1 cellular context compared by ENCODE assay signal in the genomic region with DNA sequence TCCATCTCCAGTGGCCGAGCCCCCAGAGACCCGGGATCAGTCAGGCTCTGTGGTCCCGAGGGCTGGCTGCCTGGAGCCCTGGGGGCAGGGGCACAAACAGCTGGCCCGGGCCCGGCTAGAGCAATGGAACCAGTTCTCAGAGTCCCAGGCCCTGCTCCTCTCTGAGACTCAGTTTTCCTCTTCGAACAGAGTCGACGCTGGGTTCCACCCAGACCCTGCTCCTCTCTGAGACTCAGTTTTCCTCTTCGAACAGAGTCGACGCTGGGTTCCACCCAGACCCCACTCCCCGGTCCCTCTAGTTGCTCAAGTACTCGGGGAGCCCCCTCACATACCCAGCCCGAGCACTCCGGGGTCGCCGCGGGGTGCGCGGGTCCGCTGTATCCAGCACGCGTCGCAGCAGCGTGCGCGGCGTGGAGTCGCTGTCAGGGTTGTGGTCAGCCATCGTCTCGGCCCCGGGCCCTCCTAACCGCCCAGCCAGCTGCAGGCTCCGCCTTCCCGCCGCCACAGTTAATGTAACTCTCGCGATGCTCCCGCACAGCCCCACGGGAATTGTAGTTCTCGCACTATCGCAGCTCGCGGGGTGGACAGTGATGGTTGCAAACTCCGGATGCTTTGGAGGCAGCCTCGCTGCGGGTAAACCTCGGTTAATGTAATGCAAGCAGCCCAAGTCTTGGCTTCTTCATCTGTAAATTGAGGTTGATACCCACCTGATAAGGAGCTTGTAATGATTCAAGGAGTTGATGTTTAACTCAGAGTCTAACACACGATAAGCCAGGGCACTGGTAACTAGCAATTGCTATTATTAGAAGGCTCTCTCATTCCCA.
A peak's percentile ranks its signal among the peaks of the same experiment; 100 is the strongest.
TF ChIP-seq lines count a peak whose summit lies in the region.

No MANE protein-coding gene starts in this region.

TF ChIP-seq in HepG2, 621 proteins besides CTCF, POLR2A, EP300 and RAD21 (continued from another document and continues in another):
- TF ChIP-seq, protein P1, sequence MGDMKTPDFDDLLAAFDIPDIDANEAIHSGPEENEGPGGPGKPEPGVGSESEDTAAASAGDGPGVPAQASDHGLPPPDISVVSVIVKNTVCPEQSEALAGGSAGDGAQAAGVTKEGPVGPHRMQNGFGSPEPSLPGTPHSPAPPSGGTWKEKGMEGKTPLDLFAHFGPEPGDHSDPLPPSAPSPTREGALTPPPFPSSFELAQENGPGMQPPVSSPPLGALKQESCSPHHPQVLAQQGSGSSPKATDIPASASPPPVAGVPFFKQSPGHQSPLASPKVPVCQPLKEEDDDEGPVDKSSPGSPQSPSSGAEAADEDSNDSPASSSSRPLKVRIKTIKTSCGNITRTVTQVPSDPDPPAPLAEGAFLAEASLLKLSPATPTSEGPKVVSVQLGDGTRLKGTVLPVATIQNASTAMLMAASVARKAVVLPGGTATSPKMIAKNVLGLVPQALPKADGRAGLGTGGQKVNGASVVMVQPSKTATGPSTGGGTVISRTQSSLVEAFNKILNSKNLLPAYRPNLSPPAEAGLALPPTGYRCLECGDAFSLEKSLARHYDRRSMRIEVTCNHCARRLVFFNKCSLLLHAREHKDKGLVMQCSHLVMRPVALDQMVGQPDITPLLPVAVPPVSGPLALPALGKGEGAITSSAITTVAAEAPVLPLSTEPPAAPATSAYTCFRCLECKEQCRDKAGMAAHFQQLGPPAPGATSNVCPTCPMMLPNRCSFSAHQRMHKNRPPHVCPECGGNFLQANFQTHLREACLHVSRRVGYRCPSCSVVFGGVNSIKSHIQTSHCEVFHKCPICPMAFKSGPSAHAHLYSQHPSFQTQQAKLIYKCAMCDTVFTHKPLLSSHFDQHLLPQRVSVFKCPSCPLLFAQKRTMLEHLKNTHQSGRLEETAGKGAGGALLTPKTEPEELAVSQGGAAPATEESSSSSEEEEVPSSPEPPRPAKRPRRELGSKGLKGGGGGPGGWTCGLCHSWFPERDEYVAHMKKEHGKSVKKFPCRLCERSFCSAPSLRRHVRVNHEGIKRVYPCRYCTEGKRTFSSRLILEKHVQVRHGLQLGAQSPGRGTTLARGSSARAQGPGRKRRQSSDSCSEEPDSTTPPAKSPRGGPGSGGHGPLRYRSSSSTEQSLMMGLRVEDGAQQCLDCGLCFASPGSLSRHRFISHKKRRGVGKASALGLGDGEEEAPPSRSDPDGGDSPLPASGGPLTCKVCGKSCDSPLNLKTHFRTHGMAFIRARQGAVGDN (CRISPR knock-in tag; IDR thresholded peaks at IDR 0.05): peak; percentile 98
- TF ChIP-seq YEATS4 (CRISPR knock-in tag; IDR thresholded peaks at IDR 0.05; ENCODE audit: borderline replicate concordance): peak; percentile 78; the same call in 1 of the 2 replicates
- TF ChIP-seq SMAD1 (CRISPR knock-in tag; IDR thresholded peaks at IDR 0.05; ENCODE audit: borderline replicate concordance, low read depth): no peak
- TF ChIP-seq POLR2AphosphoS5 (IDR thresholded peaks at IDR 0.05; ENCODE audit: low read depth, low read length): peak; percentile 96
- no peak for TF ChIP-seq HOXA9 (CRISPR knock-in tag; IDR thresholded peaks at IDR 0.05; ENCODE audit: borderline replicate concordance)
- peak; percentile 39; the same call in 1 of the 2 replicates for TF ChIP-seq ZNF543 (CRISPR knock-in tag; IDR thresholded peaks at IDR 0.05)
- TF ChIP-seq KDM1A (CRISPR knock-in tag; IDR thresholded peaks at IDR 0.05): no peak; the same call in 1 of the 2 replicates
- TF ChIP-seq PCBP1 (IDR thresholded peaks at IDR 0.05; ENCODE audit: borderline replicate concordance, low read depth, low read length): no peak
- TF ChIP-seq, protein P2, sequence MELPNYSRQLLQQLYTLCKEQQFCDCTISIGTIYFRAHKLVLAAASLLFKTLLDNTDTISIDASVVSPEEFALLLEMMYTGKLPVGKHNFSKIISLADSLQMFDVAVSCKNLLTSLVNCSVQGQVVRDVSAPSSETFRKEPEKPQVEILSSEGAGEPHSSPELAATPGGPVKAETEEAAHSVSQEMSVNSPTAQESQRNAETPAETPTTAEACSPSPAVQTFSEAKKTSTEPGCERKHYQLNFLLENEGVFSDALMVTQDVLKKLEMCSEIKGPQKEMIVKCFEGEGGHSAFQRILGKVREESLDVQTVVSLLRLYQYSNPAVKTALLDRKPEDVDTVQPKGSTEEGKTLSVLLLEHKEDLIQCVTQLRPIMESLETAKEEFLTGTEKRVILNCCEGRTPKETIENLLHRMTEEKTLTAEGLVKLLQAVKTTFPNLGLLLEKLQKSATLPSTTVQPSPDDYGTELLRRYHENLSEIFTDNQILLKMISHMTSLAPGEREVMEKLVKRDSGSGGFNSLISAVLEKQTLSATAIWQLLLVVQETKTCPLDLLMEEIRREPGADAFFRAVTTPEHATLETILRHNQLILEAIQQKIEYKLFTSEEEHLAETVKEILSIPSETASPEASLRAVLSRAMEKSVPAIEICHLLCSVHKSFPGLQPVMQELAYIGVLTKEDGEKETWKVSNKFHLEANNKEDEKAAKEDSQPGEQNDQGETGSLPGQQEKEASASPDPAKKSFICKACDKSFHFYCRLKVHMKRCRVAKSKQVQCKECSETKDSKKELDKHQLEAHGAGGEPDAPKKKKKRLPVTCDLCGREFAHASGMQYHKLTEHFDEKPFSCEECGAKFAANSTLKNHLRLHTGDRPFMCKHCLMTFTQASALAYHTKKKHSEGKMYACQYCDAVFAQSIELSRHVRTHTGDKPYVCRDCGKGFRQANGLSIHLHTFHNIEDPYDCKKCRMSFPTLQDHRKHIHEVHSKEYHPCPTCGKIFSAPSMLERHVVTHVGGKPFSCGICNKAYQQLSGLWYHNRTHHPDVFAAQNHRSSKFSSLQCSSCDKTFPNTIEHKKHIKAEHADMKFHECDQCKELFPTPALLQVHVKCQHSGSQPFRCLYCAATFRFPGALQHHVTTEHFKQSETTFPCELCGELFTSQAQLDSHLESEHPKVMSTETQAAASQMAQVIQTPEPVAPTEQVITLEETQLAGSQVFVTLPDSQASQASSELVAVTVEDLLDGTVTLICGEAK (IDR thresholded peaks at IDR 0.05): no peak
- TF ChIP-seq, protein P2 (CRISPR knock-in tag; IDR thresholded peaks at IDR 0.05): peak; percentile 84
- no peak for TF ChIP-seq AGO1 (IDR thresholded peaks at IDR 0.05; ENCODE audit: low read depth, low read length, poor library complexity, severe bottlenecking)
- no peak for TF ChIP-seq ZNF225 (CRISPR knock-in tag; IDR thresholded peaks at IDR 0.05)
- TF ChIP-seq, protein P3, sequence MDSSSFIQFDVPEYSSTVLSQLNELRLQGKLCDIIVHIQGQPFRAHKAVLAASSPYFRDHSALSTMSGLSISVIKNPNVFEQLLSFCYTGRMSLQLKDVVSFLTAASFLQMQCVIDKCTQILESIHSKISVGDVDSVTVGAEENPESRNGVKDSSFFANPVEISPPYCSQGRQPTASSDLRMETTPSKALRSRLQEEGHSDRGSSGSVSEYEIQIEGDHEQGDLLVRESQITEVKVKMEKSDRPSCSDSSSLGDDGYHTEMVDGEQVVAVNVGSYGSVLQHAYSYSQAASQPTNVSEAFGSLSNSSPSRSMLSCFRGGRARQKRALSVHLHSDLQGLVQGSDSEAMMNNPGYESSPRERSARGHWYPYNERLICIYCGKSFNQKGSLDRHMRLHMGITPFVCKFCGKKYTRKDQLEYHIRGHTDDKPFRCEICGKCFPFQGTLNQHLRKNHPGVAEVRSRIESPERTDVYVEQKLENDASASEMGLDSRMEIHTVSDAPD (CRISPR knock-in tag; IDR thresholded peaks at IDR 0.05): peak; percentile 72
- TF ChIP-seq, protein P4, sequence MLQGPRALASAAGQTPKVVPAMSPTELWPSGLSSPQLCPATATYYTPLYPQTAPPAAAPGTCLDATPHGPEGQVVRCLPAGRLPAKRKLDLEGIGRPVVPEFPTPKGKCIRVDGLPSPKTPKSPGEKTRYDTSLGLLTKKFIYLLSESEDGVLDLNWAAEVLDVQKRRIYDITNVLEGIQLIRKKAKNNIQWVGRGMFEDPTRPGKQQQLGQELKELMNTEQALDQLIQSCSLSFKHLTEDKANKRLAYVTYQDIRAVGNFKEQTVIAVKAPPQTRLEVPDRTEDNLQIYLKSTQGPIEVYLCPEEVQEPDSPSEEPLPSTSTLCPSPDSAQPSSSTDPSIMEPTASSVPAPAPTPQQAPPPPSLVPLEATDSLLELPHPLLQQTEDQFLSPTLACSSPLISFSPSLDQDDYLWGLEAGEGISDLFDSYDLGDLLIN (CRISPR knock-in tag; IDR thresholded peaks at IDR 0.05; ENCODE audit: borderline replicate concordance): peak; percentile 99; the same call in 1 of the 2 replicates
- TF ChIP-seq RXRA (CRISPR knock-in tag; IDR thresholded peaks at IDR 0.05): peak; percentile 52
- TF ChIP-seq, protein P5, sequence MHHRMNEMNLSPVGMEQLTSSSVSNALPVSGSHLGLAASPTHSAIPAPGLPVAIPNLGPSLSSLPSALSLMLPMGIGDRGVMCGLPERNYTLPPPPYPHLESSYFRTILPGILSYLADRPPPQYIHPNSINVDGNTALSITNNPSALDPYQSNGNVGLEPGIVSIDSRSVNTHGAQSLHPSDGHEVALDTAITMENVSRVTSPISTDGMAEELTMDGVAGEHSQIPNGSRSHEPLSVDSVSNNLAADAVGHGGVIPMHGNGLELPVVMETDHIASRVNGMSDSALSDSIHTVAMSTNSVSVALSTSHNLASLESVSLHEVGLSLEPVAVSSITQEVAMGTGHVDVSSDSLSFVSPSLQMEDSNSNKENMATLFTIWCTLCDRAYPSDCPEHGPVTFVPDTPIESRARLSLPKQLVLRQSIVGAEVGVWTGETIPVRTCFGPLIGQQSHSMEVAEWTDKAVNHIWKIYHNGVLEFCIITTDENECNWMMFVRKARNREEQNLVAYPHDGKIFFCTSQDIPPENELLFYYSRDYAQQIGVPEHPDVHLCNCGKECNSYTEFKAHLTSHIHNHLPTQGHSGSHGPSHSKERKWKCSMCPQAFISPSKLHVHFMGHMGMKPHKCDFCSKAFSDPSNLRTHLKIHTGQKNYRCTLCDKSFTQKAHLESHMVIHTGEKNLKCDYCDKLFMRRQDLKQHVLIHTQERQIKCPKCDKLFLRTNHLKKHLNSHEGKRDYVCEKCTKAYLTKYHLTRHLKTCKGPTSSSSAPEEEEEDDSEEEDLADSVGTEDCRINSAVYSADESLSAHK (CRISPR knock-in tag; IDR thresholded peaks at IDR 0.05; ENCODE audit: borderline replicate concordance): peak; percentile 45; the same call in 1 of the 2 replicates
- TF ChIP-seq MTF2 (CRISPR knock-in tag; IDR thresholded peaks at IDR 0.05; ENCODE audit: borderline replicate concordance): no peak
- TF ChIP-seq KMT2A (CRISPR knock-in tag; IDR thresholded peaks at IDR 0.05): peak; percentile 94
- 0 out of 2 replicates have a peak, but pooled peaks have one; percentile 68 for TF ChIP-seq ZNF431 (CRISPR knock-in tag; IDR thresholded peaks at IDR 0.05; ENCODE audit: borderline replicate concordance, low read depth)
- peak; percentile 48 for TF ChIP-seq NCOA2 (CRISPR knock-in tag; IDR thresholded peaks at IDR 0.05)
- peak; percentile 96; the same call in 1 of the 2 replicates for TF ChIP-seq ZNF615 (CRISPR knock-in tag; IDR thresholded peaks at IDR 0.05; ENCODE audit: borderline replicate concordance)
- peak; percentile 88 for TF ChIP-seq MEF2D (CRISPR knock-in tag; IDR thresholded peaks at IDR 0.05)
- TF ChIP-seq ZNF430 (CRISPR knock-in tag; IDR thresholded peaks at IDR 0.05): peak; percentile 92; the same call in 1 of the 2 replicates
- TF ChIP-seq, protein P6, sequence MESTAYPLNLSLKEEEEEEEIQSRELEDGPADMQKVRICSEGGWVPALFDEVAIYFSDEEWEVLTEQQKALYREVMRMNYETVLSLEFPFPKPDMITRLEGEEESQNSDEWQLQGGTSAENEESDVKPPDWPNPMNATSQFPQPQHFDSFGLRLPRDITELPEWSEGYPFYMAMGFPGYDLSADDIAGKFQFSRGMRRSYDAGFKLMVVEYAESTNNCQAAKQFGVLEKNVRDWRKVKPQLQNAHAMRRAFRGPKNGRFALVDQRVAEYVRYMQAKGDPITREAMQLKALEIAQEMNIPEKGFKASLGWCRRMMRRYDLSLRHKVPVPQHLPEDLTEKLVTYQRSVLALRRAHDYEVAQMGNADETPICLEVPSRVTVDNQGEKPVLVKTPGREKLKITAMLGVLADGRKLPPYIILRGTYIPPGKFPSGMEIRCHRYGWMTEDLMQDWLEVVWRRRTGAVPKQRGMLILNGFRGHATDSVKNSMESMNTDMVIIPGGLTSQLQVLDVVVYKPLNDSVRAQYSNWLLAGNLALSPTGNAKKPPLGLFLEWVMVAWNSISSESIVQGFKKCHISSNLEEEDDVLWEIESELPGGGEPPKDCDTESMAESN (CRISPR knock-in tag; conservative IDR thresholded peaks at IDR 0.05): peak; percentile 90; the same call in 1 of the 2 replicates
- TF ChIP-seq, protein P7, sequence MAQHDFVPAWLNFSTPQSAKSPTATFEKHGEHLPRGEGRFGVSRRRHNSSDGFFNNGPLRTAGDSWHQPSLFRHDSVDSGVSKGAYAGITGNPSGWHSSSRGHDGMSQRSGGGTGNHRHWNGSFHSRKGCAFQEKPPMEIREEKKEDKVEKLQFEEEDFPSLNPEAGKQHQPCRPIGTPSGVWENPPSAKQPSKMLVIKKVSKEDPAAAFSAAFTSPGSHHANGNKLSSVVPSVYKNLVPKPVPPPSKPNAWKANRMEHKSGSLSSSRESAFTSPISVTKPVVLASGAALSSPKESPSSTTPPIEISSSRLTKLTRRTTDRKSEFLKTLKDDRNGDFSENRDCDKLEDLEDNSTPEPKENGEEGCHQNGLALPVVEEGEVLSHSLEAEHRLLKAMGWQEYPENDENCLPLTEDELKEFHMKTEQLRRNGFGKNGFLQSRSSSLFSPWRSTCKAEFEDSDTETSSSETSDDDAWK (CRISPR knock-in tag; IDR thresholded peaks at IDR 0.05): no peak
- TF ChIP-seq ZNF329 (CRISPR knock-in tag; IDR thresholded peaks at IDR 0.05; ENCODE audit: low read depth): peak; percentile 67; the same call in 1 of the 2 replicates
